ENCODE assay signal across 13 cellular contexts in the genomic region with DNA sequence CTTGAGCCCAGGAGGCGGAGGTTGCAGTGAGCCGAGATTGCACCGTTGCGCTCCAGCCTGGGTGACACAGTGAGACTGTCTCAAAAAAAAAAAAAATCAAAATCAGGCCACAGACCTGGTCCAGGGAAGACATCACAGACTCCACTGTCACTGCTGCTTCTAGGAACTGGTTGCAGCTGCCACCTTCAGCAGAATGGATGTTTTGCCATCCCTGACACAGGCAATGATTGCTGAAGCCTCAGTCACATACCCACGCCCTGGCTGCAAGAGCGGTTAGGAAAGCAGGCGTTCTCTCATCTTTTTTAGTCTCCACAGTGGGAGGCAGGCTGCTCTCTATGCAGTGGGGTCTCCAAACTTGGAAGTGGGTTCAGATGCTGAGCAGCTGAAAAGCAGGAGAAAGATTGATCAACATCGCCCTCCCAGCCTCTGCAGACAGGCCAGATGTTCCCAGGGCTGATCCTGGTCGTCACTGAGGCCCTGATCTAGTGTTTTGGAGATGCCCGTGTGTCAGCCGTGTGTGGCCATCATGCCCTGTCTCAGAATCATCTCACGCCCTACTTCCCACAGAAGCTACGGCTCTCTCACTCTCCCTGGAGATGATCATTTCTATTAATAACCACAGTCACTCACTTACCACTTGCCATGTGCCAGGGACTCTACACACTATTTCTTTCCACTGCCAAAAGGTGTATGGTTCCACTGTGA.
DNase-seq lines count a peak whose midpoint lies in the region; ATAC-seq and TF ChIP-seq lines count a peak whose summit lies in the region.
"Had no signal": no experiment of that assay in that cellular context is flagged by ENCODE, and none has a peak within 500 bp of the region (broad histone marks: within the 10 kb centered on the region; RNA-seq: fewer than 3 reads in every experiment).

No MANE protein-coding gene starts in this region.

- H3K9me3 Mint-ChIP-seq in activated CD4-positive, alpha-beta T cell treated with anti-CD3 and anti-CD28 coated beads, Interleukin-2, amount 10 ng/mL, durations not matched to agents 24 days and 14 days = no peaks in the 10 kb centered on the region
- H3K9me3 Mint-ChIP-seq in effector memory CD8-positive, alpha-beta T cell = no peaks in the 10 kb centered on the region
- no peaks in the 10 kb centered on the region for H3K9me3 Mint-ChIP-seq in progenitor cell of endocrine pancreas (ENCODE audit: low read depth)

- intact Hi-C loops in activated CD4-positive, alpha-beta T cell treated with anti-CD3 and anti-CD28 coated beads, Interleukin-2, amount 10 ng/mL, durations not matched to agents 24 days and 14 days (cut with micrococcal nuclease) = no loop called here

- no peaks in the 10 kb centered on the region for H3K27me3 Mint-ChIP-seq in activated CD4-positive, alpha-beta T cell treated with anti-CD3 and anti-CD28 coated beads, Interleukin-2, amount 10 ng/mL, durations not matched to agents 24 days and 14 days
- peaks cover 7 to 18% of the 10 kb centered on the region in 2 donors for H3K27me3 Mint-ChIP-seq in effector memory CD8-positive, alpha-beta T cell
- H3K27me3 Mint-ChIP-seq in progenitor cell of endocrine pancreas = peaks cover 6% of the 10 kb centered on the region

- no peak for DNase-seq in activated CD4-positive, alpha-beta T cell treated with anti-CD3 and anti-CD28 coated beads, Interleukin-2, amount 10 ng/mL, durations not matched to agents 24 days and 14 days
- no peak for DNase-seq in activated CD4-positive, alpha-beta T cell treated with anti-CD3 and anti-CD28 coated beads, Interleukin-2, amount 50 U/mL, for 48 hours
- DNase-seq in NCI-H446 treated with DMSO at 0.1 percent for 48 hours (lab: John Stamatoyannopoulos, UW) (peak; percentile 5), progenitor cell of endocrine pancreas (ENCODE audit: low spot score, unreplicated experiment) (no peak), GF-D8 (lab: John Stamatoyannopoulos, UW) (no peak), NCI-H1417 (lab: John Stamatoyannopoulos, UW) (no peak)
- DNase-seq in effector memory CD8-positive, alpha-beta T cell = no peak
- DNase-seq: ACHN, lower lobe of right lung, NCI-H2029 treated with DMSO at 0.1 percent for 48 hours, SJCRH30 had no signal

- H3K27ac Mint-ChIP-seq in activated CD4-positive, alpha-beta T cell treated with anti-CD3 and anti-CD28 coated beads, Interleukin-2, amount 10 ng/mL, durations not matched to agents 24 days and 14 days = peak overlapping the region; percentile 23
- no peak overlapping the region for H3K27ac Mint-ChIP-seq in effector memory CD8-positive, alpha-beta T cell
- H3K27ac Mint-ChIP-seq in progenitor cell of endocrine pancreas = peak overlapping the region; percentile 11

- ATAC-seq in effector memory CD8-positive, alpha-beta T cell (replicated peaks) = no peak
- no peak for ATAC-seq in GM21723 (IDR thresholded peaks at IDR 0.05; ENCODE audit: unreplicated experiment)
- ATAC-seq: K562 had no signal

- H3K4me3 Mint-ChIP-seq in activated CD4-positive, alpha-beta T cell treated with anti-CD3 and anti-CD28 coated beads, Interleukin-2, amount 10 ng/mL, durations not matched to agents 24 days and 14 days = peak overlapping the region; percentile 59
- peak overlapping the region; percentile 16 to 63 for H3K4me3 Mint-ChIP-seq in effector memory CD8-positive, alpha-beta T cell
- no peak overlapping the region for H3K4me3 Mint-ChIP-seq in progenitor cell of endocrine pancreas (ENCODE audit: low read depth)

- TF ChIP-seq CTCF in progenitor cell of endocrine pancreas (IDR thresholded peaks at IDR 0.05; ENCODE audit: unreplicated experiment) = no peak

- peaks cover 8% of the 10 kb centered on the region for H3K36me3 Mint-ChIP-seq in activated CD4-positive, alpha-beta T cell treated with anti-CD3 and anti-CD28 coated beads, Interleukin-2, amount 10 ng/mL, durations not matched to agents 24 days and 14 days (ENCODE audit: low read depth)
- H3K36me3 Mint-ChIP-seq in effector memory CD8-positive, alpha-beta T cell (ENCODE audit: insufficient read depth) = no peaks in the 10 kb centered on the region
- H3K36me3 Mint-ChIP-seq in progenitor cell of endocrine pancreas (ENCODE audit: insufficient read depth) = no peaks in the 10 kb centered on the region

- peaks cover 43% of the 10 kb centered on the region for H3K4me1 Mint-ChIP-seq in activated CD4-positive, alpha-beta T cell treated with anti-CD3 and anti-CD28 coated beads, Interleukin-2, amount 10 ng/mL, durations not matched to agents 24 days and 14 days
- peaks cover 17 to 22% of the 10 kb centered on the region in 2 donors for H3K4me1 Mint-ChIP-seq in effector memory CD8-positive, alpha-beta T cell (ENCODE audit: low read depth in 2 of 2)
- no peaks in the 10 kb centered on the region for H3K4me1 Mint-ChIP-seq in progenitor cell of endocrine pancreas (ENCODE audit: low read depth)

Comparison
In these comparisons a context has a peak if more than half of its experiments do, and no peak if none do; other contexts are left out.
1. H3K27ac Mint-ChIP-seq: peak in activated CD4-positive, alpha-beta T cell treated with anti-CD3 and anti-CD28 coated beads, Interleukin-2, amount 10 ng/mL, durations not matched to agents 24 days and 14 days (single experiment) and progenitor cell of endocrine pancreas (single experiment); none in effector memory CD8-positive, alpha-beta T cell (0 of 2).